Comparison of ENCODE assay signal across 8 cellular contexts in genomic region chr6:26103141-26103769, GRCh38. TPM values are rescaled to one million over a fixed set of nuclear protein-coding genes. Genes with fewer than 3 reads are reported as not detected.
A peak's percentile ranks its signal among the peaks of the same experiment; 100 is the strongest.
DNase-seq lines count a peak whose midpoint lies in the region; ATAC-seq, FAIRE-seq and TF ChIP-seq lines count a peak whose summit lies in the region.

No MANE protein-coding gene starts in this region.

- H3K27ac Mint-ChIP-seq in activated naive CD4-positive, alpha-beta T cell treated with anti-CD3 and anti-CD28 coated beads, Interleukin-2, amount 50 U/mL, for 24 hours: peak overlapping the region; percentile 100

- DNase-seq in activated naive CD4-positive, alpha-beta T cell (lab: John Stamatoyannopoulos, UW): no peak
- DNase-seq in amniotic stem cell (lab: John Stamatoyannopoulos, UW): peak; percentile 27
- DNase-seq in keratinocyte (ENCODE audit: low read depth, low spot score): no peak
- DNase-seq in thoracic aorta (ENCODE audit: low spot score): no peak
- no peak for DNase-seq in NCI-H1092 treated with DMSO at 0.1 percent for 48 hours (lab: John Stamatoyannopoulos, UW)
- DNase-seq in NCI-H2171 (lab: John Stamatoyannopoulos, UW): no peak

- H3K36me3 ChIP-seq in keratinocyte (ENCODE audit: control insufficient read depth in 2 of 2, extremely low read depth in 1 of 2, insufficient read depth in 2 of 2, low read length in 2 of 2) (no peaks in the 10 kb centered on the region), thoracic aorta (no peaks in the 10 kb centered on the region)

- TF ChIP-seq CTCF in keratinocyte (optimal IDR thresholded peaks at IDR 0.05 in 1 of 3, IDR thresholded peaks at IDR 0.05 in 1 of 3, conservative IDR thresholded peaks at IDR 0.05 in 1 of 3; ENCODE audit: extremely low read depth in 1 of 3, insufficient read depth in 2 of 3, low read length in 3 of 3) (no peak), thoracic aorta (IDR thresholded peaks at IDR 0.05) (no peak)

- dilution Hi-C loops in keratinocyte (cut with MboI; ENCODE audit: extremely low pct_ligation_motif_present, low sequenced_read_pairs): no loop called here

- H3K9me3 ChIP-seq in keratinocyte (ENCODE audit: control insufficient read depth, low read depth, low read length) (no peaks in the 10 kb centered on the region), thoracic aorta (no peaks in the 10 kb centered on the region)

- H2AFZ ChIP-seq in keratinocyte (ENCODE audit: control insufficient read depth, low read length): peak overlapping the region; percentile 83

- peak overlapping the region; percentile 92 for H3K4me3 Mint-ChIP-seq in activated naive CD4-positive, alpha-beta T cell treated with anti-CD3 and anti-CD28 coated beads, Interleukin-2, amount 50 U/mL, for 24 hours

- peak overlapping the region; percentile 14 to 63 (median 50) for H3K4me3 ChIP-seq in keratinocyte (ENCODE audit: control insufficient read depth in 2 of 3, extremely low read depth in 1 of 3, insufficient read depth in 2 of 3, low read depth in 1 of 3, low read length in 3 of 3)
- H3K4me3 ChIP-seq in thoracic aorta: peak overlapping the region; percentile 82

- no peaks in the 10 kb centered on the region for H3K9me3 Mint-ChIP-seq in activated naive CD4-positive, alpha-beta T cell treated with anti-CD3 and anti-CD28 coated beads, Interleukin-2, amount 50 U/mL, for 24 hours

- H3K27ac ChIP-seq in keratinocyte (ENCODE audit: control insufficient read depth, insufficient read depth, low read length) (peak overlapping the region; percentile 77), thoracic aorta (peak overlapping the region; percentile 90 to 92)

- H3K27me3 ChIP-seq in keratinocyte (ENCODE audit: control insufficient read depth, extremely low read depth, insufficient read depth, low read length): no peaks in the 10 kb centered on the region
- H3K27me3 ChIP-seq in thoracic aorta (replicated peaks; ENCODE audit: insufficient read depth): no peaks in the 10 kb centered on the region

- no peak for FAIRE-seq in keratinocyte (lab: Jason Lieb, UNC)

- no peaks in the 10 kb centered on the region for H3K79me2 ChIP-seq in keratinocyte (ENCODE audit: control insufficient read depth, insufficient read depth, low read length)

- peak overlapping the region; percentile 55 for H3K9ac ChIP-seq in keratinocyte (ENCODE audit: control insufficient read depth, extremely low read depth, insufficient read depth, low read length)

- H3K9me1 ChIP-seq in keratinocyte (ENCODE audit: control insufficient read depth, extremely low read depth, insufficient read depth, low read length): no peaks in the 10 kb centered on the region

- H3K4me2 ChIP-seq in keratinocyte (ENCODE audit: control insufficient read depth, extremely low read depth, insufficient read depth, low read depth, low read length): peak overlapping the region; percentile 95

- no peaks in the 10 kb centered on the region for H3K27me3 Mint-ChIP-seq in activated naive CD4-positive, alpha-beta T cell treated with anti-CD3 and anti-CD28 coated beads, Interleukin-2, amount 50 U/mL, for 24 hours

- H3K36me3 Mint-ChIP-seq in activated naive CD4-positive, alpha-beta T cell treated with anti-CD3 and anti-CD28 coated beads, Interleukin-2, amount 50 U/mL, for 24 hours: no peaks in the 10 kb centered on the region

- no peaks in the 10 kb centered on the region for H4K20me1 ChIP-seq in keratinocyte (ENCODE audit: control insufficient read depth, extremely low read depth, insufficient read depth, low read length)

- peaks cover 18% of the 10 kb centered on the region for H3K4me1 Mint-ChIP-seq in activated naive CD4-positive, alpha-beta T cell treated with anti-CD3 and anti-CD28 coated beads, Interleukin-2, amount 50 U/mL, for 24 hours

- H3K4me1 ChIP-seq in keratinocyte (ENCODE audit: control insufficient read depth, extremely low read depth, insufficient read depth, low read length) (peaks cover 21% of the 10 kb centered on the region), thoracic aorta (ENCODE audit: control insufficient read depth in 1 of 2, low read depth in 2 of 2) (peaks cover 0 to 8% of the 10 kb centered on the region in 2 donors)

- ATAC-seq in HG03469 (IDR thresholded peaks at IDR 0.05; ENCODE audit: unreplicated experiment) (peak; percentile 69), thoracic aorta (ENCODE audit: insufficient number of reproducible peaks, low FRiP score, low read depth) (no peak)

RNA-seq across cellular contexts. Expression of gene HFE, which starts 16.0 kb away (rescaled TPM):
- polyA plus RNA-seq in keratinocyte: 13.8 to 18.6 TPM (median 18.4 TPM) in 3 replicates
- polyA plus RNA-seq in keratinocyte (2011; ENCODE audit: low read depth): 1.8 TPM
- 4.8 and 5.8 TPM in 2 replicates for polyA plus RNA-seq in keratinocyte (2011; cell fraction: cytosol; rRNA removed)
- 22.5 and 22.9 TPM in 2 replicates for polyA plus RNA-seq in keratinocyte (2011; cell fraction: nucleus; rRNA removed)
- 3.0 and 11.8 TPM in 2 replicates for polyA plus RNA-seq in keratinocyte (2012; ENCODE audit: low replicate concordance)
- polyA minus RNA-seq in keratinocyte: 16.8 to 21.1 TPM (median 19.5 TPM) in 3 replicates
- polyA minus RNA-seq in keratinocyte (2011; cell fraction: cytosol; rRNA and poly(A)+ RNA removed): 13.0 TPM
- 19.5 and 31.3 TPM in 2 replicates for polyA minus RNA-seq in keratinocyte (2011; cell fraction: nucleus; rRNA and poly(A)+ RNA removed)
- total RNA-seq in thoracic aorta: 10 to 100 TPM in 1 of 2 donors, 1 to 10 TPM in 1; 8.7 to 10.1 TPM
